In the genomic region with DNA sequence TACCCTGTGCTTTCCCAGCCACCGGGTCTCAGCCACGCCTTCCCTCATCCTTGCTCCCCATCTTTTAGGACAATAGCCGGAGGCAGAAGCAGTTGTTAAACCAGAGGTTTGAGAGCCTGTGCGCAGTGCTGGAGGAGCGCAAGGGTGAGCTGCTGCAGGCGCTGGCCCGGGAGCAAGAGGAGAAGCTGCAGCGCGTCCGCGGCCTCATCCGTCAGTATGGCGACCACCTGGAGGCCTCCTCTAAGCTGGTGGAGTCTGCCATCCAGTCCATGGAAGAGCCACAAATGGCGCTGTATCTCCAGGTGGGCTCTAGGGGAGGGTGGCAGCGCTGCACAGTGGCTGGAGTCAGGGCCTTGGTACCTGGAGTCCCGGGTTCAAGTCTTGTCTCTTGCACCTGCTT, we compare ENCODE assay signal across 27 cellular contexts. TPM values are rescaled to one million over a fixed set of nuclear protein-coding genes. Genes with fewer than 3 reads are reported as not detected.
"Had no signal": no experiment of that assay in that cellular context is flagged by ENCODE, and none has a peak within 500 bp of the region (broad histone marks: within the 10 kb centered on the region; RNA-seq: fewer than 3 reads in every experiment).

No MANE protein-coding gene starts in this region.

- H3K9me3 ChIP-seq: breast epithelium, esophagus muscularis mucosa, heart right ventricle, prostate gland had no signal

- H3K4me3 ChIP-seq: esophagus muscularis mucosa, heart right ventricle, prostate gland, smooth muscle cell had no signal

- H3K4me1 Mint-ChIP-seq: nephron had no signal

- DNase-seq: activated CD4-positive, alpha-beta T cell treated with anti-CD3 and anti-CD28 coated beads for 36 hours; activated CD4-positive, CD25-positive, alpha-beta regulatory T cell; activated CD8-positive, alpha-beta memory T cell treated with anti-CD3 and anti-CD28 coated beads, Interleukin-2, amount 50 U/mL, for 4 hours; activated effector memory CD4-positive, alpha-beta T cell treated with anti-CD3 and anti-CD28 coated beads, Interleukin-2, amount 50 U/mL, for 16 hours; activated T-cell treated with anti-CD3 and anti-CD28 coated beads, Interleukin-2, amount 50 U/mL, for 1 hour; central memory CD4-positive, alpha-beta T cell; effector CD4-positive, alpha-beta T cell; foreskin keratinocyte; heart right ventricle; midbrain; stimulated activated CD4-positive, alpha-beta T cell treated with anti-CD3 and anti-CD28 coated beads, Interleukin-15, amount 100 ng/mL, for 24 hours; stimulated activated CD4-positive, alpha-beta T cell treated with anti-CD3 and anti-CD28 coated beads, Interleukin-2, amount 100 ng/mL, for 24 hours; stimulated activated naive CD4-positive, alpha-beta T cell; T-helper 1 cell; trophoblast cell had no signal

- H3K4me2 ChIP-seq: smooth muscle cell had no signal

- H3K27ac ChIP-seq: breast epithelium, esophagus muscularis mucosa, foreskin keratinocyte, heart right ventricle, prostate gland had no signal

- H3K9me3 Mint-ChIP-seq: activated naive CD4-positive, alpha-beta T cell treated with anti-CD3 and anti-CD28 coated beads, Interleukin-2, amount 50 U/mL, for 72 hours; activated T-helper 1 cell treated with anti-CD3 and anti-CD28 coated beads, Interleukin-12 subunit alpha, Interleukin-12 subunit beta, Interleukin-2, Interleukin-4 antibody, amounts not matched to agents 30 ng/mL and 10 ng/mL and 1 ng/mL, durations not matched to agents 14 hours and 24 hours and 36 hours; dendritic cell treated with granulocyte-macrophage colony-stimulating factor and Interleukin-4, amounts not matched to agents 40 ng/mL and 50 ng/mL, for 4 days had no signal

- H3K36me3 ChIP-seq: breast epithelium, prostate gland had no signal

- H3K4me3 Mint-ChIP-seq: activated CD4-positive, alpha-beta T cell treated with anti-CD3 and anti-CD28 coated beads for 36 hours; activated T-helper 1 cell treated with anti-CD3 and anti-CD28 coated beads, Interleukin-12 subunit alpha, Interleukin-12 subunit beta, Interleukin-2, Interleukin-4 antibody, amounts not matched to agents 30 ng/mL and 10 ng/mL and 1 ng/mL, durations not matched to agents 14 hours and 24 hours and 36 hours; dendritic cell treated with granulocyte-macrophage colony-stimulating factor and Interleukin-4, amounts not matched to agents 40 ng/mL and 50 ng/mL, for 4 days; nephron had no signal

- H3K4me1 ChIP-seq: breast epithelium, foreskin keratinocyte had no signal

- H3K27ac Mint-ChIP-seq: activated CD4-positive, alpha-beta T cell treated with anti-CD3 and anti-CD28 coated beads for 36 hours; activated naive CD4-positive, alpha-beta T cell treated with anti-CD3 and anti-CD28 coated beads, Interleukin-2, amount 50 U/mL, for 72 hours; activated T-helper 1 cell treated with anti-CD3 and anti-CD28 coated beads, Interleukin-12 subunit alpha, Interleukin-12 subunit beta, Interleukin-2, Interleukin-4 antibody, amounts not matched to agents 30 ng/mL and 10 ng/mL and 1 ng/mL, durations not matched to agents 14 hours and 24 hours and 36 hours; nephron had no signal

- ATAC-seq: activated CD4-positive, alpha-beta T cell treated with anti-CD3 and anti-CD28 coated beads for 36 hours; activated naive CD4-positive, alpha-beta T cell treated with anti-CD3 and anti-CD28 coated beads, Interleukin-2, amount 50 U/mL, for 72 hours; foreskin keratinocyte had no signal

RNA-seq across cellular contexts. Expression of gene TRIM54, which starts 23.3 kb away (rescaled TPM):
- total RNA-seq: activated naive CD4-positive, alpha-beta T cell treated with anti-CD3 and anti-CD28 coated beads, Interleukin-2, amount 50 U/mL, for 72 hours; foreskin keratinocyte; liver; osteocyte; temporal lobe had no signal
- polyA plus RNA-seq: foreskin keratinocyte, smooth muscle cell had no signal

RNA-seq across cellular contexts. Expression of gene DNAJC5G, which starts 30.3 kb away (rescaled TPM):
- total RNA-seq: activated CD4-positive, alpha-beta T cell treated with anti-CD3 and anti-CD28 coated beads for 36 hours; activated CD8-positive, alpha-beta memory T cell treated with anti-CD3 and anti-CD28 coated beads for 36 hours; activated naive CD4-positive, alpha-beta T cell treated with anti-CD3 and anti-CD28 coated beads, Interleukin-2, amount 50 U/mL, for 72 hours; activated T-helper 1 cell treated with anti-CD3 and anti-CD28 coated beads, Interleukin-12 subunit alpha, Interleukin-12 subunit beta, Interleukin-2, Interleukin-4 antibody, amounts not matched to agents 30 ng/mL and 10 ng/mL and 1 ng/mL, durations not matched to agents 14 hours and 24 hours and 36 hours; breast epithelium; foreskin keratinocyte; liver; osteocyte; smooth muscle cell; temporal lobe had no signal
- polyA plus RNA-seq: foreskin keratinocyte, liver, smooth muscle cell had no signal

RNA-seq across cellular contexts. Expression of gene SLC30A3, which starts 42.7 kb away (rescaled TPM):
- total RNA-seq: esophagus muscularis mucosa, liver, osteocyte, smooth muscle cell had no signal
